ENCODE assay signal across 10 cellular contexts in genomic region chrX:16484338-16484737, GRCh38.
A peak's percentile ranks its signal among the peaks of the same experiment; 100 is the strongest.
DNase-seq lines count a peak whose midpoint lies in the region; ATAC-seq and TF ChIP-seq lines count a peak whose summit lies in the region.
"Had no signal": no experiment of that assay in that cellular context is flagged by ENCODE, and none has a peak within 500 bp of the region (broad histone marks: within the 10 kb centered on the region; RNA-seq: fewer than 3 reads in every experiment).

No MANE protein-coding gene starts in this region.

- POLR2A ChIA-PET in GM10248 (lab: Yijun Ruan, JAX), result no interaction called here

- CTCF ChIA-PET in GM10248 (lab: Yijun Ruan, JAX), result no interaction called here

- TF ChIP-seq CTCF in AG09319 (IDR thresholded peaks at IDR 0.05; ENCODE audit: low read depth, low read length) (no peak; the same call in 1 of the 2 replicates), GM10248 (IDR thresholded peaks at IDR 0.05; ENCODE audit: control extremely low read depth, extremely low read depth, low read depth, missing control alignments) (no peak)

- DNase-seq in AG09319 (ENCODE audit: extremely low read depth, low read depth) (peak; percentile 37), M059J (ENCODE audit: low read depth) (peak; percentile 94), medulla oblongata (ENCODE audit: extremely low spot score) (peak; percentile 48), GM10248 (ENCODE audit: extremely low spot score) (no peak), NCI-H1930 (lab: John Stamatoyannopoulos, UW) (no peak)
- DNase-seq in activated naive CD4-positive, alpha-beta T cell treated with anti-CD3 and anti-CD28 coated beads, Interleukin-2, amount 50 U/mL, for 16 hours, result peak; percentile 39
- DNase-seq: activated CD4-positive, CD25-positive, alpha-beta regulatory T cell; naive B cell had no signal

- ATAC-seq in HG03571 (IDR thresholded peaks at IDR 0.05; ENCODE audit: unreplicated experiment), result no peak
- ATAC-seq in GM21723 (IDR thresholded peaks at IDR 0.05; ENCODE audit: unreplicated experiment), result no peak

Comparison
In these comparisons a context has a peak if more than half of its experiments do, and no peak if none do; other contexts are left out.
1. DNase-seq: peak in AG09319 (single experiment), M059J (single experiment), activated naive CD4-positive, alpha-beta T cell treated with anti-CD3 and anti-CD28 coated beads, Interleukin-2, amount 50 U/mL, for 16 hours (single experiment) and medulla oblongata (single experiment); none in GM10248 (single experiment) and NCI-H1930 (0 of 2).